20 cellular contexts compared by ENCODE assay signal in the genomic region with DNA sequence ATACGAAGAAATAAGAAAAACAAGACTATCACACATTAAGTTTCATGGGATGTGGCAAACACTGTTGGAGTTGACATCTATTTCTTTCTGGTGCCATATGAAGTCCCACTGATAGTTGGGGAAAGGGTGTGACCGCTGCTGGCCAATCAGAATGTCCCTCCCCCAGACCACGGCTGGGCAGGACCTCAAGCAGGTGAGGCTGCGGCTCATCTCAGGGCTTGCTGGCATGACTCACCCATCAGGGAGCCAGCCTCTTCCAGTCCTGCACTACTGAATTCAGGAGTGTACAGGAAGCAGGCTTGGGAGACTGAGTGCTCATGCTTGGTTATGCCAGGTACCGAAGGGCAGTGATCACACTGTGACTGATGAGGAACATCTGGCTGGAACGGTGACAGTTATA. TPM values are rescaled to one million over a fixed set of nuclear protein-coding genes. Genes with fewer than 3 reads are reported as not detected.
DNase-seq lines count a peak whose midpoint lies in the region; ATAC-seq lines count a peak whose summit lies in the region.
"Had no signal": no experiment of that assay in that cellular context is flagged by ENCODE, and none has a peak within 500 bp of the region (broad histone marks: within the 10 kb centered on the region; RNA-seq: fewer than 3 reads in every experiment).

No MANE protein-coding gene starts in this region.

- peak overlapping the region; percentile 9 for H3K27ac Mint-ChIP-seq in T-helper 17 cell
- no peak overlapping the region for H3K27ac Mint-ChIP-seq in CD4-positive, alpha-beta memory T cell
- H3K27ac Mint-ChIP-seq: activated naive CD4-positive, alpha-beta T cell treated with anti-CD3 and anti-CD28 coated beads, Interleukin-2, amount 50 U/mL, for 24 hours; CD4-positive, alpha-beta T cell had no signal

- peaks cover 18% of the 10 kb centered on the region for H3K4me1 ChIP-seq in CD4-positive, alpha-beta memory T cell (ENCODE audit: insufficient read depth, low read length)

- H3K36me3 Mint-ChIP-seq in T-helper 17 cell (ENCODE audit: low read depth): peaks cover 6% of the 10 kb centered on the region
- peaks cover 25 to 36% of the 10 kb centered on the region in 2 donors for H3K36me3 Mint-ChIP-seq in CD4-positive, alpha-beta memory T cell

- no peak overlapping the region for H3K4me3 Mint-ChIP-seq in T-helper 17 cell
- H3K4me3 Mint-ChIP-seq in CD4-positive, alpha-beta memory T cell: no peak overlapping the region
- H3K4me3 Mint-ChIP-seq: activated naive CD4-positive, alpha-beta T cell treated with anti-CD3 and anti-CD28 coated beads, Interleukin-2, amount 50 U/mL, for 24 hours; CD4-positive, alpha-beta T cell; neural crest cell had no signal

- no peak overlapping the region for H3K27ac ChIP-seq in CD4-positive, alpha-beta memory T cell (ENCODE audit: low read depth, low read length)
- H3K27ac ChIP-seq: psoas muscle had no signal

- H3K36me3 ChIP-seq in CD4-positive, alpha-beta memory T cell (ENCODE audit: insufficient read depth, low read length): no peaks in the 10 kb centered on the region

- H3K27me3 ChIP-seq in CD4-positive, alpha-beta memory T cell (ENCODE audit: insufficient read depth, low read length): no peaks in the 10 kb centered on the region

- no peak overlapping the region for H3K4me3 ChIP-seq in CD4-positive, alpha-beta memory T cell (ENCODE audit: low read length in 2 of 2)
- H3K4me3 ChIP-seq: psoas muscle had no signal

- H3K9me3 Mint-ChIP-seq in CD4-positive, alpha-beta memory T cell: no peaks in the 10 kb centered on the region
- H3K9me3 Mint-ChIP-seq: activated naive CD4-positive, alpha-beta T cell treated with anti-CD3 and anti-CD28 coated beads, Interleukin-2, amount 50 U/mL, for 24 hours; CD4-positive, alpha-beta T cell; neural crest cell had no signal

- H3K9me3 ChIP-seq in T-helper 17 cell (ENCODE audit: control insufficient read depth, low read length, poor library complexity, severe bottlenecking): no peaks in the 10 kb centered on the region
- H3K9me3 ChIP-seq in CD4-positive, alpha-beta memory T cell (ENCODE audit: control insufficient read depth in 1 of 2, low read length in 2 of 2): no peaks in the 10 kb centered on the region
- H3K9me3 ChIP-seq: psoas muscle had no signal

- DNase-seq in ACHN (peak; percentile 14), HT1080 (ENCODE audit: low read depth) (peak; percentile 47), T-helper 17 cell (no peak), left colon (peak in 1 of 2 donors; percentile 70), KG1 (lab: John Stamatoyannopoulos, UW) (no peak)
- no peak for DNase-seq in CD4-positive, alpha-beta memory T cell
- DNase-seq: activated CD4-positive, alpha-beta T cell treated with anti-CD3 and anti-CD28 coated beads, Interleukin-2, amount 50 U/mL, for 4 hours; activated T-cell treated with anti-CD3 and anti-CD28 coated beads, Interleukin-2, amount 50 U/mL, for 1 hour; CD4-positive, alpha-beta T cell; foreskin fibroblast; H7; Kasumi-1; midbrain; NCI-H1417 treated with DMSO at 0.1 percent for 48 hours; psoas muscle; stimulated activated CD4-positive, alpha-beta T cell treated with anti-CD3 and anti-CD28 coated beads, Interleukin-4, amount 100 ng/mL, for 4 hours had no signal

- in situ Hi-C loops in ACHN (cut with HindIII; ENCODE audit: low pct_ligation_motif_present, low pct_unique_long_range_greater_than_20kb, low sequenced_read_pairs): no loop called here

- CTCF ChIA-PET in CD4-positive, alpha-beta memory T cell (lab: Charles Lee; ENCODE audit: partially characterized antibody): no interaction called here

- intact Hi-C loops in left colon (cut with DNase I, micrococcal nuclease): no loop called here
- intact Hi-C loops in CD4-positive, alpha-beta memory T cell (cut with micrococcal nuclease): no loop called here

- ATAC-seq in T-helper 17 cell (no peak), left colon (peak; percentile 64), GM18909 (IDR thresholded peaks at IDR 0.05; ENCODE audit: poor library complexity, unreplicated experiment) (no peak), HG02642 (IDR thresholded peaks at IDR 0.05; ENCODE audit: poor library complexity, unreplicated experiment) (no peak)

- no peaks in the 10 kb centered on the region for H3K27me3 Mint-ChIP-seq in T-helper 17 cell
- H3K27me3 Mint-ChIP-seq in CD4-positive, alpha-beta memory T cell: no peaks in the 10 kb centered on the region
- H3K27me3 Mint-ChIP-seq: activated naive CD4-positive, alpha-beta T cell treated with anti-CD3 and anti-CD28 coated beads, Interleukin-2, amount 50 U/mL, for 24 hours; CD4-positive, alpha-beta T cell had no signal

- peaks cover 36% of the 10 kb centered on the region for H3K4me1 Mint-ChIP-seq in T-helper 17 cell
- peaks cover 31 to 48% (median 39%) of the 10 kb centered on the region in 4 donors for H3K4me1 Mint-ChIP-seq in CD4-positive, alpha-beta memory T cell

- POLR2A ChIA-PET in CD4-positive, alpha-beta memory T cell (lab: Charles Lee; ENCODE audit: partially characterized antibody): no interaction called here

RNA-seq across cellular contexts. Expression of a gene that starts 18.9 kb away (rescaled TPM):
- 25.4 and 42.4 TPM in 2 replicates for total RNA-seq in HT1080 (2014; rRNA removed; shearing (Covaris generic))
- 45.2 and 53.1 TPM in 2 replicates for polyA plus RNA-seq in HT1080 (2015; cell fraction: cytosol; rRNA removed)
- polyA plus RNA-seq in HT1080 (2015; cell fraction: nucleus; rRNA removed): 73.0 and 83.2 TPM in 2 replicates
- 10 to 100 TPM; 26.2 to 27.8 TPM for total RNA-seq in T-helper 17 cell
- total RNA-seq in left colon: 10 to 100 TPM; 73.2 to 80.1 TPM
- 10 to 100 TPM; 34.4 to 34.8 TPM for total RNA-seq in CD4-positive, alpha-beta memory T cell
- polyA plus RNA-seq in CD4-positive, alpha-beta memory T cell: 10 to 100 TPM; 29.8 to 43.6 TPM

Comparison
In these comparisons a context has a peak if more than half of its experiments do, and no peak if none do; other contexts are left out.
1. DNase-seq: peak in ACHN (single experiment) and HT1080 (single experiment); none in T-helper 17 cell (0 of 3), KG1 (single experiment) and CD4-positive, alpha-beta memory T cell (0 of 5).